In the genomic region with DNA sequence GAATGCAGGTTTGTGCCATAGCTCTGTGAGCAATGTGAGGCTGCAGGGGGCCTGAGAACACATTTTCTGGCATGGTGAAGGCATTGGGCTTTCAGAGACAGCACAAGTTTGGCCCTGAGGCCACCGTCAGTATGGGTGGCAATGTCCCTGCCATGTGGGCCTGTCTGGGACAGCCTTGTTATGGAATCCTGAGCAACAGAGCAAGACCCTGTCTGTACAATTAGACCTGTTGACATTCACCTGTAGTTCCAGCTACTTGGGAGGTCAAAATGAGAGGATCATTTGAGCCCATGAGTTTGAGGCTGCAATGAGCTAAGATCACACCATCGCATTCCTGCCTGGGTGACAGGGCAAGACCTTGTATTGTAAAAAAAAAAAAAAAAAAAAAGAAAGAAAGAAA, we compare ENCODE assay signal across 25 cellular contexts.
"Had no signal": no experiment of that assay in that cellular context is flagged by ENCODE, and none has a peak within 500 bp of the region (broad histone marks: within the 10 kb centered on the region; RNA-seq: fewer than 3 reads in every experiment).

No MANE protein-coding gene starts in this region.

- H3K27ac ChIP-seq: coronary artery, esophagus muscularis mucosa, gastrocnemius medialis, left lung, parathyroid adenoma, tibial artery had no signal

- H3K9ac ChIP-seq: parathyroid adenoma had no signal

- H3K27me3 ChIP-seq: esophagus muscularis mucosa, gastrocnemius medialis, left lung, tibial artery had no signal

- H3K4me3 ChIP-seq: coronary artery, esophagus muscularis mucosa, gastrocnemius medialis, left lung, lung, tibial artery had no signal

- FAIRE-seq: bronchial epithelial cell, urothelium cell line had no signal

- H3K79me2 ChIP-seq: parathyroid adenoma had no signal

- H2AFZ ChIP-seq: parathyroid adenoma had no signal

- H3K9me3 ChIP-seq: gastrocnemius medialis, tibial artery had no signal

- ATAC-seq: activated T-cell treated with anti-CD3 and anti-CD28 coated beads, Interleukin-2, amount 50 U/mL, for 72 hours; gastrocnemius medialis; left lung; natural killer cell treated with Interleukin-12 subunit alpha and Interleukin-12 subunit beta and Interleukin-15 and Interleukin-18, amount 100 ng/mL, for 72 hours; stimulated activated naive CD8-positive, alpha-beta T cell treated with anti-CD3 and anti-CD28 coated beads, Interleukin-15, amount 100 ng/mL, for 72 hours had no signal

- H3K4me1 ChIP-seq: esophagus muscularis mucosa, gastrocnemius medialis, left lung, parathyroid adenoma, tibial artery had no signal

- DNase-seq: activated B cell treated with CpG ODN at 0.5 μM for 24 hours; activated CD4-positive, alpha-beta memory T cell treated with anti-CD3 and anti-CD28 coated beads, Interleukin-2, amount 10 ng/mL, durations not matched to agents 7 days and 5 days; activated CD4-positive, alpha-beta T cell treated with anti-CD3 and anti-CD28 coated beads for 4 hours; activated effector memory CD4-positive, alpha-beta T cell treated with Interleukin-2 at 50 U/mL for 16 hours; activated naive CD4-positive, alpha-beta T cell treated with anti-CD3 and anti-CD28 coated beads for 36 hours; activated naive CD8-positive, alpha-beta T cell treated with anti-CD3 and anti-CD28 coated beads, Interleukin-2, amount 10 ng/mL, durations not matched to agents 7 days and 5 days; activated T-cell treated with anti-CD3 and anti-CD28 coated beads, Interleukin-2, amount 50 U/mL, for 72 hours; amniotic stem cell; cerebellar nuclear complex; gastrocnemius medialis; hippocampal formation; kidney glomerular epithelial cell; right cardiac atrium; stimulated activated CD4-positive, alpha-beta T cell treated with anti-CD3 and anti-CD28 coated beads, Interleukin-1b, Interleukin-23, amount 100 ng/mL, for 48 hours; stimulated activated naive CD8-positive, alpha-beta T cell treated with anti-CD3 and anti-CD28 coated beads, Interleukin-15, amount 100 ng/mL, for 72 hours; T-helper 9 cell; tibial artery had no signal
